ENCODE assay signal across 1 cellular context in the genomic region with DNA sequence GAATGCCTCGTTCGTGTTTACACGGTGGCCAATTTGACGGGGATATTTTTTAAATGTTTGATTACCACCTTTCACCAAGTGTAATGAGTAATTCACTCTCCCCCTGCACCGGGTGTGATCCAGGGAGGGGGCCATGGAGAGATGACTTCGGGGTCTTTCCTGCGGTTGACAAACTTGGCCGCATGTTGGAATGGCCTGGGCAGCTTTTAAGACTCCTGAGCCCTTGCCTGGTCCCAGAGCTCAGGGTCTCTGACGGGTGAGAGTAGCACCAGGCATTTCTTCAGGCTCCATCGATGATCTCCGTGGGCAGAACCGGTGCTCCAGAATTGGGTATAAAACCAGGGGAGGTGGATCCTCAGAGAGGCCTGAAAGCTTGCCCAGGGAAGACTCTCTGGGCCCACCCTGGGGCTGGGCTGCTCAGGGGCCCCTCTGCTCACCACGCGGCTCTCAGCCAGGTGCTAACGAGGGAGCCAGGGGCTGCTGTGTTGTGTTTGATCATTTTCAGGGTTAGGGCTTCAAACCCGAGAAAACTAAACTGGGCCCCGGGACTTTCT.
TF ChIP-seq lines count a peak whose summit lies in the region.

No MANE protein-coding gene starts in this region.

TF ChIP-seq in endothelial cell of umbilical vein, 7 proteins besides CTCF, POLR2A, EP300 and RAD21:
- TF ChIP-seq JUN (IDR thresholded peaks at IDR 0.05; ENCODE audit: borderline replicate concordance, insufficient read depth, insufficient read length, low read depth) (no peak), GATA2 (IDR thresholded peaks at IDR 0.05; ENCODE audit: insufficient read depth, insufficient read length, low read depth, low read length) (no peak), FOS (IDR thresholded peaks at IDR 0.05; ENCODE audit: borderline replicate concordance, insufficient read depth, low read length) (no peak), POLR2AphosphoS5 (IDR thresholded peaks at IDR 0.05; ENCODE audit: insufficient read depth, low read depth, low read length) (no peak), MYC (IDR thresholded peaks at IDR 0.05; ENCODE audit: low read depth, low read length) (no peak), EZH2 (IDR thresholded peaks at IDR 0.05; ENCODE audit: borderline replicate concordance, low read depth, low read length, severe bottlenecking) (no peak)
- TF ChIP-seq, protein P1, sequence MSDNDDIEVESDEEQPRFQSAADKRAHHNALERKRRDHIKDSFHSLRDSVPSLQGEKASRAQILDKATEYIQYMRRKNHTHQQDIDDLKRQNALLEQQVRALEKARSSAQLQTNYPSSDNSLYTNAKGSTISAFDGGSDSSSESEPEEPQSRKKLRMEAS (IDR thresholded peaks at IDR 0.05; ENCODE audit: insufficient read depth, insufficient read length): no peak
